17 cellular contexts compared by ENCODE assay signal in genomic region chr14:24327303-24327702, GRCh38. TPM values are rescaled to one million over a fixed set of nuclear protein-coding genes. Genes with fewer than 3 reads are reported as not detected.
DNase-seq lines count a peak whose midpoint lies in the region; ATAC-seq and TF ChIP-seq lines count a peak whose summit lies in the region.
"Had no signal": no experiment of that assay in that cellular context is flagged by ENCODE, and none has a peak within 500 bp of the region (broad histone marks: within the 10 kb centered on the region; RNA-seq: fewer than 3 reads in every experiment).

No MANE protein-coding gene starts in this region.

- 85 to 92% methylated on average over 2 of the region's 2 CpGs for WGBS in thyroid gland, 2 donors

- peaks cover 66 to 94% (median 80%) of the 10 kb centered on the region in 10 experiments for H3K4me1 ChIP-seq in BLaER1 treated with 17β-estradiol and CSF1 and Interleukin-3, amounts not matched to agents 10 nM and 100 nM
- H3K4me1 ChIP-seq in DOHH2 (ENCODE audit: control insufficient read depth, low read length) (peaks cover 15% of the 10 kb centered on the region), lower lobe of right lung (peaks cover 42% of the 10 kb centered on the region), thyroid gland (peaks cover 5% of the 10 kb centered on the region in 2 donors)

- peak overlapping the region in 9 of 11 experiments; percentile 2 to 60 (median 27); a peak in 13 of 22 replicates for H3K9ac ChIP-seq in BLaER1 treated with 17β-estradiol and CSF1 and Interleukin-3, amounts not matched to agents 10 nM and 100 nM
- H3K9ac ChIP-seq: GM23248 had no signal

- TF ChIP-seq POLR2A in thyroid gland (IDR thresholded peaks at IDR 0.05): no peak

- TF ChIP-seq CTCF in DOHH2 (IDR thresholded peaks at IDR 0.05; ENCODE audit: low read depth, low read length, poor library complexity, severe bottlenecking): no peak
- no peak for TF ChIP-seq CTCF in lower lobe of right lung (IDR thresholded peaks at IDR 0.05)
- TF ChIP-seq CTCF in thyroid gland (IDR thresholded peaks at IDR 0.05): no peak
- no peak for TF ChIP-seq CTCF in WERI-Rb-1 (IDR thresholded peaks at IDR 0.05; ENCODE audit: low read depth, low read length)

- H4K20me1 ChIP-seq in BLaER1 treated with 17β-estradiol and CSF1 and Interleukin-3, amounts not matched to agents 10 nM and 100 nM: peaks cover 0 to under 1% (median 0%) of the 10 kb centered on the region in 11 experiments; a peak in 2 of 22 replicates
- H4K20me1 ChIP-seq in DOHH2 (ENCODE audit: control insufficient read depth, insufficient read depth, low read depth, low read length): no peaks in the 10 kb centered on the region

- ATAC-seq in lower lobe of right lung: no peak
- ATAC-seq: stimulated activated memory B cell treated with anti-CD40 and anti-IgM and Interleukin-4, amounts not matched to agents 10 μg/mL and 1 μg/mL and 100 μg/mL, for 72 hours; WTC11 had no signal

- no peaks in the 10 kb centered on the region for H3K79me2 ChIP-seq in DOHH2 (ENCODE audit: control insufficient read depth, low read length)

- H3K27me3 ChIP-seq in BLaER1 treated with 17β-estradiol and CSF1 and Interleukin-3, amounts not matched to agents 10 nM and 100 nM: peaks cover 1 to 15% (median 7%) of the 10 kb centered on the region in 11 experiments
- H3K27me3 ChIP-seq in DOHH2 (ENCODE audit: control insufficient read depth, low read length) (peaks cover 4% of the 10 kb centered on the region), lower lobe of right lung (ENCODE audit: low read depth) (no peaks in the 10 kb centered on the region), thyroid gland (no peaks in the 10 kb centered on the region), WERI-Rb-1 (ENCODE audit: insufficient read depth, low read depth, severe bottlenecking) (no peaks in the 10 kb centered on the region)

- H3K27ac ChIP-seq in BLaER1 treated with 17β-estradiol and CSF1 and Interleukin-3, amounts not matched to agents 10 nM and 100 nM: peak overlapping the region in 10 of 11 experiments; percentile 15 to 74 (median 58); a peak in 19 of 22 replicates
- H3K27ac ChIP-seq in DOHH2 (ENCODE audit: low read depth, low read length) (no peak overlapping the region), lower lobe of right lung (no peak overlapping the region), thyroid gland (no peak overlapping the region), WERI-Rb-1 (no peak overlapping the region)
- H3K27ac ChIP-seq: GM23248, prostate gland, tibial nerve had no signal

- H3K4me2 ChIP-seq in BLaER1 treated with 17β-estradiol and CSF1 and Interleukin-3, amounts not matched to agents 10 nM and 100 nM: peak overlapping the region; percentile 69 to 94 (median 91)
- 0 out of 2 replicates have a peak overlapping the region, but pooled peaks have one; percentile 18 for H3K4me2 ChIP-seq in DOHH2 (ENCODE audit: low read length)

- intact Hi-C loops in lower lobe of right lung (cut with DNase I): loop anchor here (5.0 kb wide), 1 partner anchor 110 kb away; no protein-coding TSS in a partner anchor
- intact Hi-C loops in thyroid gland (cut with DNase I): no loop called here

- H3K9me3 ChIP-seq in BLaER1 treated with 17β-estradiol and CSF1 and Interleukin-3, amounts not matched to agents 10 nM and 100 nM (replicated peaks in 1 of 11): no peaks in the 10 kb centered on the region
- no peaks in the 10 kb centered on the region for H3K9me3 ChIP-seq in DOHH2 (ENCODE audit: control insufficient read depth, insufficient read depth, low read length)
- H3K9me3 ChIP-seq in lower lobe of right lung: no peaks in the 10 kb centered on the region
- H3K9me3 ChIP-seq in thyroid gland: no peaks in the 10 kb centered on the region
- no peaks in the 10 kb centered on the region for H3K9me3 ChIP-seq in WERI-Rb-1 (ENCODE audit: severe bottlenecking)
- H3K9me3 ChIP-seq: prostate gland, tibial nerve had no signal

- H3F3A ChIP-seq in DOHH2 (ENCODE audit: control insufficient read depth, insufficient read depth): no peaks in the 10 kb centered on the region

- DNase-seq in SKM-1 (lab: John Stamatoyannopoulos, UW; ENCODE audit: unreplicated experiment) (peak; percentile 35), lower lobe of right lung (peak; percentile 45), GM19240 (ENCODE audit: insufficient read length, low spot score) (no peak), thyroid gland (no peak), WERI-Rb-1 (no peak)
- no peak for DNase-seq in stimulated activated naive CD4-positive, alpha-beta T cell (lab: John Stamatoyannopoulos, UW)
- DNase-seq: cortex of kidney, NCI-H1105 had no signal

- peak overlapping the region in 5 of 10 experiments; percentile 3 to 38 (median 24); a peak in 5 of 20 replicates for H3K4me3 ChIP-seq in BLaER1 treated with 17β-estradiol and CSF1 and Interleukin-3, amounts not matched to agents 10 nM and 100 nM
- H3K4me3 ChIP-seq in DOHH2 (ENCODE audit: low read length) (no peak overlapping the region), lower lobe of right lung (no peak overlapping the region), thyroid gland (replicated peaks in 1 of 3) (no peak overlapping the region), WERI-Rb-1 (ENCODE audit: low read depth, low read length) (no peak overlapping the region)
- H3K4me3 ChIP-seq: GM23248, prostate gland, tibial nerve had no signal

- H3K36me3 ChIP-seq in BLaER1 treated with 17β-estradiol and CSF1 and Interleukin-3, amounts not matched to agents 10 nM and 100 nM: no peaks in the 10 kb centered on the region
- no peaks in the 10 kb centered on the region for H3K36me3 ChIP-seq in DOHH2 (ENCODE audit: control insufficient read depth, low read length)
- peaks cover 12% of the 10 kb centered on the region for H3K36me3 ChIP-seq in lower lobe of right lung
- no peaks in the 10 kb centered on the region for H3K36me3 ChIP-seq in thyroid gland
- no peaks in the 10 kb centered on the region for H3K36me3 ChIP-seq in WERI-Rb-1
- H3K36me3 ChIP-seq: prostate gland, tibial nerve had no signal

- H3K9me2 ChIP-seq in DOHH2 (replicated peaks; ENCODE audit: control insufficient read depth, low read length): no peaks in the 10 kb centered on the region

RNA-seq across cellular contexts. Expression of gene ADCY4, which starts 7.6 kb away (rescaled TPM):
- total RNA-seq in lower lobe of right lung (42.7 TPM), thyroid gland (10 to 100 TPM; 35.2 to 65.4 (median 48.8) TPM)
- total RNA-seq: myocyte had no signal

RNA-seq across cellular contexts. Expression of gene RIPK3, which starts 12.5 kb away (rescaled TPM):
- total RNA-seq in lower lobe of right lung: 27.9 TPM
- 10 to 100 TPM; 12.4 to 21.3 (median 18.4) TPM for total RNA-seq in thyroid gland
- total RNA-seq: myocyte had no signal

RNA-seq across cellular contexts. Expression of gene LTB4R, which starts 16.0 kb away (rescaled TPM):
- total RNA-seq in lower lobe of right lung (14.1 TPM), thyroid gland (1 to 10 TPM; 4.2 to 7.4 (median 4.3) TPM)

RNA-seq across cellular contexts. Expression of gene LTB4R2, which starts 17.4 kb away (rescaled TPM):
- total RNA-seq in lower lobe of right lung (5.9 TPM), thyroid gland (10 to 100 TPM in 2 of 4 donors, 1 to 10 TPM in 2; 6.8 to 18.5 (median 10.9) TPM)

RNA-seq across cellular contexts. Expression of gene CIDEB, which starts 19.5 kb away (rescaled TPM):
- total RNA-seq in lower lobe of right lung: 16.4 TPM
- 10 to 100 TPM in 1 of 4 donors, 1 to 10 TPM in 3; 4.6 to 13.0 (median 9.5) TPM for total RNA-seq in thyroid gland
- total RNA-seq: astrocyte, myocyte had no signal

Comparison
In these comparisons a context has a peak if more than half of its experiments do, and no peak if none do; other contexts are left out.
1. H3K27ac ChIP-seq: peak in BLaER1 treated with 17β-estradiol and CSF1 and Interleukin-3, amounts not matched to agents 10 nM and 100 nM (10 of 11); none in DOHH2 (single experiment), lower lobe of right lung (single experiment), thyroid gland (0 of 3) and WERI-Rb-1 (single experiment).
2. DNase-seq: peak in SKM-1 (single experiment) and lower lobe of right lung (single experiment); none in GM19240 (single experiment), thyroid gland (0 of 2), WERI-Rb-1 (single experiment) and stimulated activated naive CD4-positive, alpha-beta T cell (0 of 6).